ENCODE assay signal across 27 cellular contexts in genomic region chr13:76826527-76826926, GRCh38.
"Had no signal": no experiment of that assay in that cellular context is flagged by ENCODE, and none has a peak within 500 bp of the region (broad histone marks: within the 10 kb centered on the region; RNA-seq: fewer than 3 reads in every experiment).

No MANE protein-coding gene starts in this region.

- H3K27me3 ChIP-seq: ascending aorta, body of pancreas, breast epithelium, SJCRH30 had no signal

- H3K27me3 Mint-ChIP-seq: activated naive CD4-positive, alpha-beta T cell treated with anti-CD3 and anti-CD28 coated beads, Interleukin-2, amount 50 U/mL, for 24 hours; activated naive CD8-positive, alpha-beta T cell treated with anti-CD3 and anti-CD28 coated beads, Interleukin-2, amount 10 ng/mL, durations not matched to agents 7 days and 5 days had no signal

- H3K36me3 Mint-ChIP-seq: activated naive CD4-positive, alpha-beta T cell treated with anti-CD3 and anti-CD28 coated beads, Interleukin-2, amount 50 U/mL, for 24 hours; activated naive CD8-positive, alpha-beta T cell treated with anti-CD3 and anti-CD28 coated beads, Interleukin-2, amount 10 ng/mL, durations not matched to agents 7 days and 5 days had no signal

- H3K36me3 ChIP-seq: ascending aorta, breast epithelium, SJCRH30 had no signal

- H3K9ac ChIP-seq: KMS-11 had no signal

- H3K27ac Mint-ChIP-seq: activated CD4-positive, alpha-beta T cell treated with anti-CD3 and anti-CD28 coated beads, Interleukin-2, amount 10 ng/mL, durations not matched to agents 24 days and 14 days; activated CD8-positive, alpha-beta T cell treated with anti-CD3 and anti-CD28 coated beads, Interleukin-2, amount 10 ng/mL, durations not matched to agents 7 days and 5 days; activated naive CD4-positive, alpha-beta T cell treated with anti-CD3 and anti-CD28 coated beads, Interleukin-2, amount 50 U/mL, for 24 hours; activated naive CD8-positive, alpha-beta T cell treated with anti-CD3 and anti-CD28 coated beads, Interleukin-2, amount 10 ng/mL, durations not matched to agents 7 days and 5 days; activated T-cell treated with anti-CD3 and anti-CD28 coated beads, Interleukin-2, amount 50 U/mL, for 24 hours; activated T-helper 2 cell treated with anti-CD3 and anti-CD28 coated beads, Interferon-gamma antibody, Interleukin-2, Interleukin-4, amounts not matched to agents 10 μg/mL and 5 μg/mL and 100 μg/mL, durations not matched to agents 14 hours and 24 hours and 36 hours had no signal

- H3K4me3 Mint-ChIP-seq: activated CD4-positive, alpha-beta T cell treated with anti-CD3 and anti-CD28 coated beads, Interleukin-2, amount 10 ng/mL, durations not matched to agents 24 days and 14 days; activated CD8-positive, alpha-beta T cell treated with anti-CD3 and anti-CD28 coated beads, Interleukin-2, amount 10 ng/mL, durations not matched to agents 7 days and 5 days; activated naive CD4-positive, alpha-beta T cell treated with anti-CD3 and anti-CD28 coated beads, Interleukin-2, amount 50 U/mL, for 24 hours; activated naive CD8-positive, alpha-beta T cell treated with anti-CD3 and anti-CD28 coated beads, Interleukin-2, amount 10 ng/mL, durations not matched to agents 7 days and 5 days; activated T-cell treated with anti-CD3 and anti-CD28 coated beads, Interleukin-2, amount 50 U/mL, for 24 hours had no signal

- H3K4me2 ChIP-seq: KMS-11 had no signal

- H3K27ac ChIP-seq: ascending aorta, body of pancreas, breast epithelium, KMS-11, SJCRH30, SK-N-MC had no signal

- H3K4me1 ChIP-seq: breast epithelium, SJCRH30 had no signal

- H3K9me3 Mint-ChIP-seq: activated CD4-positive, alpha-beta T cell treated with anti-CD3 and anti-CD28 coated beads, Interleukin-2, amount 10 ng/mL, durations not matched to agents 24 days and 14 days; activated naive CD4-positive, alpha-beta T cell treated with anti-CD3 and anti-CD28 coated beads, Interleukin-2, amount 50 U/mL, for 24 hours; activated naive CD8-positive, alpha-beta T cell treated with anti-CD3 and anti-CD28 coated beads, Interleukin-2, amount 10 ng/mL, durations not matched to agents 7 days and 5 days; activated T-cell treated with anti-CD3 and anti-CD28 coated beads, Interleukin-2, amount 50 U/mL, for 24 hours; activated T-helper 2 cell treated with anti-CD3 and anti-CD28 coated beads, Interferon-gamma antibody, Interleukin-2, Interleukin-4, amounts not matched to agents 10 μg/mL and 5 μg/mL and 100 μg/mL, durations not matched to agents 14 hours and 24 hours and 36 hours had no signal

- H3K4me3 ChIP-seq: ascending aorta, body of pancreas, breast epithelium, SJCRH30, SK-N-MC had no signal

- H3K9me3 ChIP-seq: ascending aorta, body of pancreas, breast epithelium, SJCRH30 had no signal

- DNase-seq: activated CD4-positive, alpha-beta T cell treated with anti-CD3 and anti-CD28 coated beads, Interleukin-2, amount 10 ng/mL, durations not matched to agents 24 days and 14 days; activated CD4-positive, alpha-beta T cell treated with anti-CD3 and anti-CD28 coated beads, Interleukin-2, amount 50 U/mL, for 4 hours; activated CD8-positive, alpha-beta T cell treated with anti-CD3 and anti-CD28 coated beads, Interleukin-2, amount 10 ng/mL, durations not matched to agents 7 days and 5 days; activated gamma-delta T cell; activated naive CD4-positive, alpha-beta T cell treated with Interleukin-2 at 50 U/mL for 16 hours; activated naive CD8-positive, alpha-beta T cell treated with anti-CD3 and anti-CD28 coated beads, Interleukin-2, amount 10 ng/mL, durations not matched to agents 7 days and 5 days; activated T-cell treated with anti-CD3 and anti-CD28 coated beads, Interleukin-2, amount 50 U/mL, for 24 hours; body of pancreas; MM.1S; NCI-H1092 treated with DMSO at 0.1 percent for 48 hours; NCI-H1417 treated with DMSO at 0.1 percent for 48 hours; NCI-H187 treated with DMSO at 0.1 percent for 48 hours; NCI-H2081; NCI-H2171 treated with DMSO at 0.1 percent for 48 hours; NCI-H2227 treated with DMSO at 0.1 percent for 48 hours; NCI-H446; NCI-H510A treated with DMSO at 0.1 percent for 48 hours; NCI-H526 treated with DMSO at 0.1 percent for 48 hours; SHP77; SJCRH30; T1000 had no signal
